13 cellular contexts compared by ENCODE assay signal in genomic region chr11:73999581-74000306, GRCh38. TPM values are rescaled to one million over a fixed set of nuclear protein-coding genes. Genes with fewer than 3 reads are reported as not detected.
A peak's percentile ranks its signal among the peaks of the same experiment; 100 is the strongest.
DNase-seq lines count a peak whose midpoint lies in the region; ATAC-seq and TF ChIP-seq lines count a peak whose summit lies in the region.
"Had no signal": no experiment of that assay in that cellular context is flagged by ENCODE, and none has a peak within 500 bp of the region (broad histone marks: within the 10 kb centered on the region; RNA-seq: fewer than 3 reads in every experiment).

No MANE protein-coding gene starts in this region.

- DNase-seq in NCI-H1417 (lab: John Stamatoyannopoulos, UW), result peak; percentile 11 to 86 (median 46)
- no peak for DNase-seq in NCI-H1417 treated with DMSO at 0.1 percent for 48 hours (lab: John Stamatoyannopoulos, UW)
- peak; percentile 77 for DNase-seq in NCI-H187 treated with DMSO at 0.1 percent for 48 hours (lab: John Stamatoyannopoulos, UW)
- DNase-seq in activated CD8-positive, alpha-beta memory T cell treated with anti-CD3 and anti-CD28 coated beads, Interleukin-2, amount 10 ng/mL, durations not matched to agents 7 days and 5 days, result no peak
- DNase-seq in natural killer cell, result no peak
- no peak for DNase-seq in NK-92 treated with Interleukin-12 subunit alpha and Interleukin-12 subunit beta, amount 100 ng/mL, for 24 hours (lab: John Stamatoyannopoulos, UW)
- DNase-seq: GOT3, transverse colon had no signal

- intact Hi-C loops in natural killer cell (cut with micrococcal nuclease), result no loop called here

- H3K27ac Mint-ChIP-seq in activated CD8-positive, alpha-beta memory T cell treated with anti-CD3 and anti-CD28 coated beads, Interleukin-2, amount 10 ng/mL, durations not matched to agents 7 days and 5 days, result peak overlapping the region; percentile 5
- peak overlapping the region; percentile 40 to 93 for H3K27ac Mint-ChIP-seq in natural killer cell
- H3K27ac Mint-ChIP-seq: nephron had no signal

- no peak for ATAC-seq in activated CD8-positive, alpha-beta memory T cell treated with anti-CD3 and anti-CD28 coated beads, Interleukin-2, amount 10 ng/mL, durations not matched to agents 7 days and 5 days
- no peak for ATAC-seq in natural killer cell
- ATAC-seq in HG02938 (IDR thresholded peaks at IDR 0.05; ENCODE audit: unreplicated experiment), result no peak
- ATAC-seq in activated CD4-positive, CD25-positive, alpha-beta regulatory T cell treated with anti-CD3 and anti-CD28 coated beads, Interleukin-2, amount 50 U/mL, for 24 hours, result no peak
- ATAC-seq: gastroesophageal sphincter had no signal

- peaks cover 24% of the 10 kb centered on the region for H3K36me3 Mint-ChIP-seq in activated CD8-positive, alpha-beta memory T cell treated with anti-CD3 and anti-CD28 coated beads, Interleukin-2, amount 10 ng/mL, durations not matched to agents 7 days and 5 days
- H3K36me3 Mint-ChIP-seq in natural killer cell, result no peaks in the 10 kb centered on the region

- H3K9me3 Mint-ChIP-seq in activated CD8-positive, alpha-beta memory T cell treated with anti-CD3 and anti-CD28 coated beads, Interleukin-2, amount 10 ng/mL, durations not matched to agents 7 days and 5 days (ENCODE audit: low read depth), result no peaks in the 10 kb centered on the region
- H3K9me3 Mint-ChIP-seq in natural killer cell, result no peaks in the 10 kb centered on the region
- H3K9me3 Mint-ChIP-seq: nephron had no signal

- H3K27me3 Mint-ChIP-seq in activated CD8-positive, alpha-beta memory T cell treated with anti-CD3 and anti-CD28 coated beads, Interleukin-2, amount 10 ng/mL, durations not matched to agents 7 days and 5 days, result no peaks in the 10 kb centered on the region
- no peaks in the 10 kb centered on the region for H3K27me3 Mint-ChIP-seq in natural killer cell (ENCODE audit: low read depth in 2 of 2)

- H3K4me1 Mint-ChIP-seq in activated CD8-positive, alpha-beta memory T cell treated with anti-CD3 and anti-CD28 coated beads, Interleukin-2, amount 10 ng/mL, durations not matched to agents 7 days and 5 days, result peaks cover 49% of the 10 kb centered on the region
- H3K4me1 Mint-ChIP-seq in natural killer cell, result peaks cover 79 to 90% of the 10 kb centered on the region in 2 donors

- CTCF ChIA-PET in activated CD8-positive, alpha-beta memory T cell treated with anti-CD3 and anti-CD28 coated beads, Interleukin-2, amount 10 ng/mL, durations not matched to agents 7 days and 5 days (lab: Charles Lee), result interaction anchor here (0.8 kb wide), 1 partner anchor 11 kb away, joined by 3 read pairs; no protein-coding TSS in a partner anchor

- no peak for TF ChIP-seq CTCF in natural killer cell (IDR thresholded peaks at IDR 0.05)

- H3K4me3 Mint-ChIP-seq in activated CD8-positive, alpha-beta memory T cell treated with anti-CD3 and anti-CD28 coated beads, Interleukin-2, amount 10 ng/mL, durations not matched to agents 7 days and 5 days, result no peak overlapping the region
- H3K4me3 Mint-ChIP-seq in natural killer cell, result peak overlapping the region; percentile 13
- H3K4me3 Mint-ChIP-seq: nephron had no signal

RNA-seq across cellular contexts. Expression of gene UCP3, which starts 9.1 kb away (rescaled TPM):
- total RNA-seq in activated CD8-positive, alpha-beta memory T cell treated with anti-CD3 and anti-CD28 coated beads, Interleukin-2, amount 10 ng/mL, durations not matched to agents 7 days and 5 days, result 1 to 10 TPM; 3.3 to 5.2 TPM
- total RNA-seq in natural killer cell, result 1 to 10 TPM; 7.8 to 8.6 (median 8.5) TPM
- total RNA-seq: ascending aorta had no signal

RNA-seq across cellular contexts. Expression of gene UCP2, which starts 17.1 kb away (rescaled TPM):
- 100 to 1,000 TPM; 199 to 288 TPM for total RNA-seq in activated CD8-positive, alpha-beta memory T cell treated with anti-CD3 and anti-CD28 coated beads, Interleukin-2, amount 10 ng/mL, durations not matched to agents 7 days and 5 days
- total RNA-seq in natural killer cell, result 100 to 1,000 TPM; 463 to 946 (median 562) TPM

RNA-seq across cellular contexts. Expression of gene DNAJB13, which starts 48.9 kb away (rescaled TPM):
- under 1 TPM; 0.26 to 0.29 TPM for total RNA-seq in activated CD8-positive, alpha-beta memory T cell treated with anti-CD3 and anti-CD28 coated beads, Interleukin-2, amount 10 ng/mL, durations not matched to agents 7 days and 5 days
- under 1 TPM in 1 of 3 donors, not detected in 2; 0.45 TPM for total RNA-seq in natural killer cell
- total RNA-seq: ascending aorta, gastroesophageal sphincter, transverse colon had no signal

Comparison
In these comparisons a context has a peak if more than half of its experiments do, and no peak if none do; other contexts are left out.
1. DNase-seq: peak in NCI-H1417 (3 of 3) and NCI-H187 treated with DMSO at 0.1 percent for 48 hours (single experiment); none in NCI-H1417 treated with DMSO at 0.1 percent for 48 hours (single experiment), activated CD8-positive, alpha-beta memory T cell treated with anti-CD3 and anti-CD28 coated beads, Interleukin-2, amount 10 ng/mL, durations not matched to agents 7 days and 5 days (single experiment), natural killer cell (single experiment) and NK-92 treated with Interleukin-12 subunit alpha and Interleukin-12 subunit beta, amount 100 ng/mL, for 24 hours (single experiment).